In genomic region chr3:42581709-42582473, GRCh38 we compare ENCODE assay signal across 1 cellular context.
TF ChIP-seq lines count a peak whose summit lies in the region.

Gene SEC22C, minus strand, starts transcription at chr3:42581967. Its CDS starts 12,921 bp downstream, at chr3:42569046.

TF ChIP-seq in K562, 482 proteins besides CTCF, POLR2A, EP300 and RAD21 (continued from another document and continues in another):
- peak; percentile 67; the same call in 1 of the 2 replicates for TF ChIP-seq JUN (IDR thresholded peaks at IDR 0.05; ENCODE audit: borderline replicate concordance, low read depth, low read length)
- no peak for TF ChIP-seq JUN (CRISPR knock-in tag; IDR thresholded peaks at IDR 0.05; ENCODE audit: borderline replicate concordance)
- no peak for TF ChIP-seq ZC3H11A (IDR thresholded peaks at IDR 0.05; ENCODE audit: low read depth, low read length)
- no peak; the same call in 1 of the 2 replicates for TF ChIP-seq ZBTB17 (CRISPR knock-in tag; IDR thresholded peaks at IDR 0.05)
- TF ChIP-seq KLF10 (CRISPR knock-in tag; IDR thresholded peaks at IDR 0.05) = no peak
- no peak for TF ChIP-seq ZNF436 (CRISPR knock-in tag; IDR thresholded peaks at IDR 0.05)
- TF ChIP-seq SNRNP70 (optimal IDR thresholded peaks at IDR 0.05; ENCODE audit: low read depth, low read length) = no peak
- TF ChIP-seq CEBPB (tag; IDR thresholded peaks at IDR 0.05) = peak; percentile 14; the same call in 1 of the 2 replicates
- TF ChIP-seq ZHX1 (conservative IDR thresholded peaks at IDR 0.05; ENCODE audit: low read length) = peak; percentile 3; the same call in 1 of the 2 replicates
- peak; percentile 38 to 69 for TF ChIP-seq NONO (IDR thresholded peaks at IDR 0.05; ENCODE audit: low read depth in 2 of 2, low read length in 1 of 2)
- TF ChIP-seq SMARCA5 (IDR thresholded peaks at IDR 0.05) = no peak
- no peak for TF ChIP-seq ZNF184 (CRISPR knock-in tag; IDR thresholded peaks at IDR 0.05)
- TF ChIP-seq NBN (IDR thresholded peaks at IDR 0.05; ENCODE audit: low read depth) = no peak; the same call in 1 of the 2 replicates
- no peak for TF ChIP-seq SNIP1 (IDR thresholded peaks at IDR 0.05; ENCODE audit: low read depth)
- TF ChIP-seq ZNF140 (CRISPR knock-in tag; IDR thresholded peaks at IDR 0.05) = no peak
- peak; percentile 86; the same call in 1 of the 2 replicates for TF ChIP-seq MBD2 (IDR thresholded peaks at IDR 0.05; ENCODE audit: borderline replicate concordance, low read depth)
- peak; percentile 27; the same call in 1 of the 2 replicates for TF ChIP-seq E2F5 (CRISPR knock-in tag; IDR thresholded peaks at IDR 0.05)
- TF ChIP-seq ZNF408 (CRISPR knock-in tag; IDR thresholded peaks at IDR 0.05; ENCODE audit: low read depth) = no peak
- peak; percentile 87 for TF ChIP-seq POLR2H (tag; IDR thresholded peaks at IDR 0.05; ENCODE audit: low read depth)
- TF ChIP-seq CLOCK (CRISPR knock-in tag; IDR thresholded peaks at IDR 0.05; ENCODE audit: borderline replicate concordance) = no peak
- no peak for TF ChIP-seq HOXB6 (CRISPR knock-in tag; IDR thresholded peaks at IDR 0.05; ENCODE audit: borderline replicate concordance)
- peak; percentile 91 for TF ChIP-seq RBM22 (IDR thresholded peaks at IDR 0.05; ENCODE audit: low read depth, low read length, poor library complexity, severe bottlenecking)
- peak in 1 of 2 experiments; percentile 73; a peak in 2 of 4 replicates for TF ChIP-seq ZNF639 (CRISPR knock-in tag; conservative IDR thresholded peaks at IDR 0.05 in 1 of 2, IDR thresholded peaks at IDR 0.05 in 1 of 2)
- TF ChIP-seq ZNF23 (CRISPR knock-in tag; IDR thresholded peaks at IDR 0.05) = no peak
- no peak for TF ChIP-seq NFATC3 (IDR thresholded peaks at IDR 0.05)
- no peak for TF ChIP-seq TEAD2 (tag; IDR thresholded peaks at IDR 0.05)
- TF ChIP-seq ZNF79 (CRISPR knock-in tag; IDR thresholded peaks at IDR 0.05; ENCODE audit: low read depth) = no peak
- peak; percentile 95 for TF ChIP-seq HMGN3 (IDR thresholded peaks at IDR 0.05; ENCODE audit: borderline replicate concordance, extremely low read depth, insufficient read length, low read depth, low read length)
- peak; percentile 97 for TF ChIP-seq L3MBTL2 (IDR thresholded peaks at IDR 0.05)
- TF ChIP-seq ARID1B (IDR thresholded peaks at IDR 0.05) = peak; percentile 83
- TF ChIP-seq GTF2B (IDR thresholded peaks at IDR 0.05; ENCODE audit: extremely low read depth, insufficient read length) = no peak
- peak; percentile 58 for TF ChIP-seq NFIC (IDR thresholded peaks at IDR 0.05)
- TF ChIP-seq POLR2AphosphoS2 (IDR thresholded peaks at IDR 0.05; ENCODE audit: low read length) = no peak
- no peak for TF ChIP-seq MCM3 (IDR thresholded peaks at IDR 0.05)
- no peak for TF ChIP-seq HMG20B (CRISPR knock-in tag; IDR thresholded peaks at IDR 0.05)
- TF ChIP-seq ZNF165 (CRISPR knock-in tag; IDR thresholded peaks at IDR 0.05; ENCODE audit: borderline replicate concordance) = no peak
- TF ChIP-seq CBFB (CRISPR knock-in tag; IDR thresholded peaks at IDR 0.05) = peak; percentile 94
- peak; percentile 76; the same call in 1 of the 2 replicates for TF ChIP-seq DMBX1 (CRISPR knock-in tag; IDR thresholded peaks at IDR 0.05; ENCODE audit: borderline replicate concordance)
- TF ChIP-seq MTA2 (IDR thresholded peaks at IDR 0.05; ENCODE audit: low read depth) = peak; percentile 36; the same call in 1 of the 2 replicates
- peak; percentile 79 for TF ChIP-seq USF2 (CRISPR knock-in tag; IDR thresholded peaks at IDR 0.05)
- TF ChIP-seq CBX3 (IDR thresholded peaks at IDR 0.05; ENCODE audit: borderline replicate concordance in 1 of 2, low read length in 2 of 2) = 0 out of 3 replicates have a peak, but pooled peaks of 1 of the 2 experiments have one; percentile 19
- TF ChIP-seq NEUROD1 (IDR thresholded peaks at IDR 0.05; ENCODE audit: borderline replicate concordance, low read depth, low read length, partially characterized antibody) = peak; percentile 83
- peak; percentile 55; the same call in 1 of the 2 replicates for TF ChIP-seq CHD2 (IDR thresholded peaks at IDR 0.05; ENCODE audit: low read depth, low read length)
- no peak for TF ChIP-seq NR2F6 (CRISPR knock-in tag; IDR thresholded peaks at IDR 0.05)
- no peak for TF ChIP-seq SAFB (IDR thresholded peaks at IDR 0.05; ENCODE audit: borderline replicate concordance, low read depth, low read length)
- TF ChIP-seq KLF6 (CRISPR knock-in tag; IDR thresholded peaks at IDR 0.05; ENCODE audit: borderline replicate concordance) = peak; percentile 74; the same call in 1 of the 2 replicates
- no peak for TF ChIP-seq ELF1 (tag; IDR thresholded peaks at IDR 0.05)
- peak; percentile 65; the same call in 1 of the 2 replicates for TF ChIP-seq ZBTB1 (CRISPR knock-in tag; IDR thresholded peaks at IDR 0.05; ENCODE audit: borderline replicate concordance, low read depth)
- no peak for TF ChIP-seq CHCHD3 (CRISPR knock-in tag; IDR thresholded peaks at IDR 0.05)
- TF ChIP-seq KLF1 (tag; IDR thresholded peaks at IDR 0.05) = peak; percentile 96
- TF ChIP-seq XRCC4 (IDR thresholded peaks at IDR 0.05; ENCODE audit: extremely low read depth, insufficient read depth, insufficient read length) = no peak
- TF ChIP-seq RBBP5 (IDR thresholded peaks at IDR 0.05; ENCODE audit: borderline replicate concordance, insufficient read depth, low read length, poor library complexity, severe bottlenecking) = peak; percentile 94
- no peak for TF ChIP-seq ZSCAN32 (CRISPR knock-in tag; IDR thresholded peaks at IDR 0.05)
- no peak for TF ChIP-seq ELF2 (CRISPR knock-in tag; IDR thresholded peaks at IDR 0.05)
- TF ChIP-seq, protein P1, sequence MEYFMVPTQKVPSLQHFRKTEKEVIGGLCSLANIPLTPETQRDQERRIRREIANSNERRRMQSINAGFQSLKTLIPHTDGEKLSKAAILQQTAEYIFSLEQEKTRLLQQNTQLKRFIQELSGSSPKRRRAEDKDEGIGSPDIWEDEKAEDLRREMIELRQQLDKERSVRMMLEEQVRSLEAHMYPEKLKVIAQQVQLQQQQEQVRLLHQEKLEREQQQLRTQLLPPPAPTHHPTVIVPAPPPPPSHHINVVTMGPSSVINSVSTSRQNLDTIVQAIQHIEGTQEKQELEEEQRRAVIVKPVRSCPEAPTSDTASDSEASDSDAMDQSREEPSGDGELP (CRISPR knock-in tag; IDR thresholded peaks at IDR 0.05; ENCODE audit: borderline replicate concordance) = peak; percentile 96
- TF ChIP-seq ZNF766 (CRISPR knock-in tag; conservative IDR thresholded peaks at IDR 0.05) = 0 out of 2 replicates have a peak, but pooled peaks have one; percentile 51
- TF ChIP-seq, protein P2, sequence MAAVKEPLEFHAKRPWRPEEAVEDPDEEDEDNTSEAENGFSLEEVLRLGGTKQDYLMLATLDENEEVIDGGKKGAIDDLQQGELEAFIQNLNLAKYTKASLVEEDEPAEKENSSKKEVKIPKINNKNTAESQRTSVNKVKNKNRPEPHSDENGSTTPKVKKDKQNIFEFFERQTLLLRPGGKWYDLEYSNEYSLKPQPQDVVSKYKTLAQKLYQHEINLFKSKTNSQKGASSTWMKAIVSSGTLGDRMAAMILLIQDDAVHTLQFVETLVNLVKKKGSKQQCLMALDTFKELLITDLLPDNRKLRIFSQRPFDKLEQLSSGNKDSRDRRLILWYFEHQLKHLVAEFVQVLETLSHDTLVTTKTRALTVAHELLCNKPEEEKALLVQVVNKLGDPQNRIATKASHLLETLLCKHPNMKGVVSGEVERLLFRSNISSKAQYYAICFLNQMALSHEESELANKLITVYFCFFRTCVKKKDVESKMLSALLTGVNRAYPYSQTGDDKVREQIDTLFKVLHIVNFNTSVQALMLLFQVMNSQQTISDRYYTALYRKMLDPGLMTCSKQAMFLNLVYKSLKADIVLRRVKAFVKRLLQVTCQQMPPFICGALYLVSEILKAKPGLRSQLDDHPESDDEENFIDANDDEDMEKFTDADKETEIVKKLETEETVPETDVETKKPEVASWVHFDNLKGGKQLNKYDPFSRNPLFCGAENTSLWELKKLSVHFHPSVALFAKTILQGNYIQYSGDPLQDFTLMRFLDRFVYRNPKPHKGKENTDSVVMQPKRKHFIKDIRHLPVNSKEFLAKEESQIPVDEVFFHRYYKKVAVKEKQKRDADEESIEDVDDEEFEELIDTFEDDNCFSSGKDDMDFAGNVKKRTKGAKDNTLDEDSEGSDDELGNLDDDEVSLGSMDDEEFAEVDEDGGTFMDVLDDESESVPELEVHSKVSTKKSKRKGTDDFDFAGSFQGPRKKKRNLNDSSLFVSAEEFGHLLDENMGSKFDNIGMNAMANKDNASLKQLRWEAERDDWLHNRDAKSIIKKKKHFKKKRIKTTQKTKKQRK (IDR thresholded peaks at IDR 0.05; ENCODE audit: borderline replicate concordance, low read depth, low read length) = no peak
- peak; percentile 84 for TF ChIP-seq CCNT2 (IDR thresholded peaks at IDR 0.05; ENCODE audit: borderline replicate concordance, extremely low read depth, insufficient read length, low read depth, low read length)
- no peak; the same call in 1 of the 2 replicates for TF ChIP-seq ZEB2 (IDR thresholded peaks at IDR 0.05)
- peak; percentile 87 to 97 for TF ChIP-seq MAZ (CRISPR knock-in tag; conservative IDR thresholded peaks at IDR 0.05 in 1 of 2, IDR thresholded peaks at IDR 0.05 in 1 of 2)
- TF ChIP-seq TOE1 (IDR thresholded peaks at IDR 0.05; ENCODE audit: borderline replicate concordance) = peak; percentile 94
- TF ChIP-seq TOE1 (CRISPR knock-in tag; IDR thresholded peaks at IDR 0.05; ENCODE audit: borderline replicate concordance, low read depth) = no peak
- peak; percentile 26 to 58; a peak in 3 of 4 replicates for TF ChIP-seq TRIM24 (IDR thresholded peaks at IDR 0.05)
- TF ChIP-seq SMARCC2 (IDR thresholded peaks at IDR 0.05; ENCODE audit: low read depth) = no peak
- no peak for TF ChIP-seq ZFP30 (CRISPR knock-in tag; IDR thresholded peaks at IDR 0.05; ENCODE audit: borderline replicate concordance)
